Comparison of ENCODE assay signal across 13 cellular contexts in the genomic region with DNA sequence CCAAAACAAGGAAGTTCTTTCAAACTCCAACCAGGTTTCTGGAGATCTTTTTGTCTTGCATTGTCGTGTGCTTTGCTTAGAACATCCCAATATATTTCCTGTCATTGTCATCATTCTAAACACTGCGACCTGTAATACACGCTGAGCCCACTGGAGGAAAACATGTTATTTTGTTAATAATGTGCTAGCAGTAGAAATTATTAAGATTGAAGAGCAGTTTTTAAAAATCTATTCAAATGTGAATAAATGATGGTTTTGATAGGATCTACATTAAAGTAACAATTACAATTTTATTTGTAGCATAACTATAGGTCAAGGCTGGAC.
DNase-seq lines count a peak whose midpoint lies in the region; ATAC-seq lines count a peak whose summit lies in the region.
"Had no signal": no experiment of that assay in that cellular context is flagged by ENCODE, and none has a peak within 500 bp of the region (broad histone marks: within the 10 kb centered on the region; RNA-seq: fewer than 3 reads in every experiment).

No MANE protein-coding gene starts in this region.

- POLR2A ChIA-PET in naive thymus-derived CD8-positive, alpha-beta T cell (lab: Charles Lee), result interaction anchor here (0.7 kb wide), 1 partner anchor 11 kb away, joined by 3 read pairs; no protein-coding TSS in a partner anchor

- H3K36me3 Mint-ChIP-seq in activated T-helper 1 cell treated with anti-CD3 and anti-CD28 coated beads, Interleukin-12 subunit alpha, Interleukin-12 subunit beta, Interleukin-2, Interleukin-4 antibody, amounts not matched to agents 30 ng/mL and 10 ng/mL and 1 ng/mL, durations not matched to agents 14 hours and 24 hours and 36 hours (ENCODE audit: low read depth), result peaks cover 47% of the 10 kb centered on the region
- peaks cover 4 to 11% (median 4%) of the 10 kb centered on the region in 3 donors for H3K36me3 Mint-ChIP-seq in naive thymus-derived CD8-positive, alpha-beta T cell

- DNase-seq in NCI-H2227 treated with DMSO at 0.1 percent for 48 hours (lab: John Stamatoyannopoulos, UW) (peak; percentile 47), NCI-H2227 (lab: John Stamatoyannopoulos, UW; ENCODE audit: unreplicated experiment) (no peak), hepatic stellate cell (ENCODE audit: low spot score) (no peak), pons (ENCODE audit: low spot score) (no peak)
- no peak for DNase-seq in activated T-helper 1 cell treated with anti-CD3 and anti-CD28 coated beads, Interleukin-12 subunit alpha, Interleukin-12 subunit beta, Interleukin-2, Interleukin-4 antibody, amounts not matched to agents 30 ng/mL and 10 ng/mL and 1 ng/mL, durations not matched to agents 14 hours and 24 hours and 36 hours (ENCODE audit: low spot score)
- peak in 2 of 10 donors; percentile 6 to 8 for DNase-seq in naive thymus-derived CD8-positive, alpha-beta T cell
- DNase-seq: MM.1S; NCI-H2081 treated with DMSO at 0.1 percent for 48 hours; stimulated activated naive CD4-positive, alpha-beta T cell treated with Interleukin-2 at 50 U/mL for 16 hours had no signal

- H3K4me3 Mint-ChIP-seq in activated T-helper 1 cell treated with anti-CD3 and anti-CD28 coated beads, Interleukin-12 subunit alpha, Interleukin-12 subunit beta, Interleukin-2, Interleukin-4 antibody, amounts not matched to agents 30 ng/mL and 10 ng/mL and 1 ng/mL, durations not matched to agents 14 hours and 24 hours and 36 hours, result peak overlapping the region; percentile 27
- peak overlapping the region; percentile 8 to 72 (median 62) for H3K4me3 Mint-ChIP-seq in naive thymus-derived CD8-positive, alpha-beta T cell

- ATAC-seq in GM19395 (IDR thresholded peaks at IDR 0.05; ENCODE audit: unreplicated experiment) (peak; percentile 40), GM19467 (IDR thresholded peaks at IDR 0.05; ENCODE audit: unreplicated experiment) (no peak)
- peak; percentile 67 to 83 for ATAC-seq in naive thymus-derived CD8-positive, alpha-beta T cell
- ATAC-seq: HCT116, Right ventricle myocardium inferior had no signal

- H3K27me3 Mint-ChIP-seq in activated T-helper 1 cell treated with anti-CD3 and anti-CD28 coated beads, Interleukin-12 subunit alpha, Interleukin-12 subunit beta, Interleukin-2, Interleukin-4 antibody, amounts not matched to agents 30 ng/mL and 10 ng/mL and 1 ng/mL, durations not matched to agents 14 hours and 24 hours and 36 hours (ENCODE audit: insufficient read depth), result no peaks in the 10 kb centered on the region
- no peaks in the 10 kb centered on the region for H3K27me3 Mint-ChIP-seq in naive thymus-derived CD8-positive, alpha-beta T cell

- peaks cover 68% of the 10 kb centered on the region for H3K4me1 Mint-ChIP-seq in activated T-helper 1 cell treated with anti-CD3 and anti-CD28 coated beads, Interleukin-12 subunit alpha, Interleukin-12 subunit beta, Interleukin-2, Interleukin-4 antibody, amounts not matched to agents 30 ng/mL and 10 ng/mL and 1 ng/mL, durations not matched to agents 14 hours and 24 hours and 36 hours (ENCODE audit: low read depth)
- H3K4me1 Mint-ChIP-seq in naive thymus-derived CD8-positive, alpha-beta T cell, result peaks cover 17 to 40% (median 23%) of the 10 kb centered on the region in 4 donors

- intact Hi-C loops in activated T-helper 1 cell treated with anti-CD3 and anti-CD28 coated beads, Interleukin-12 subunit alpha, Interleukin-12 subunit beta, Interleukin-2, Interleukin-4 antibody, amounts not matched to agents 30 ng/mL and 10 ng/mL and 1 ng/mL, durations not matched to agents 14 hours and 24 hours and 36 hours (cut with micrococcal nuclease), result loop anchor here (1.0 to 2.0 kb wide), 3 partner anchors 12 to 29 kb away; no protein-coding TSS in a partner anchor

- peak overlapping the region; percentile 86 for H3K27ac Mint-ChIP-seq in activated T-helper 1 cell treated with anti-CD3 and anti-CD28 coated beads, Interleukin-12 subunit alpha, Interleukin-12 subunit beta, Interleukin-2, Interleukin-4 antibody, amounts not matched to agents 30 ng/mL and 10 ng/mL and 1 ng/mL, durations not matched to agents 14 hours and 24 hours and 36 hours
- H3K27ac Mint-ChIP-seq in naive thymus-derived CD8-positive, alpha-beta T cell, result peak overlapping the region in 2 of 10 donors; percentile 4 to 13

- H3K9me3 Mint-ChIP-seq in activated T-helper 1 cell treated with anti-CD3 and anti-CD28 coated beads, Interleukin-12 subunit alpha, Interleukin-12 subunit beta, Interleukin-2, Interleukin-4 antibody, amounts not matched to agents 30 ng/mL and 10 ng/mL and 1 ng/mL, durations not matched to agents 14 hours and 24 hours and 36 hours, result peaks cover 7% of the 10 kb centered on the region
- H3K9me3 Mint-ChIP-seq in naive thymus-derived CD8-positive, alpha-beta T cell, result peaks cover 0 to 11% (median 0%) of the 10 kb centered on the region in 9 donors
